In genomic region chr19:57746580-57747471, GRCh38 we compare ENCODE assay signal across 8 cellular contexts. TPM values are rescaled to one million over a fixed set of nuclear protein-coding genes. Genes with fewer than 3 reads are reported as not detected.
DNase-seq lines count a peak whose midpoint lies in the region; ATAC-seq, FAIRE-seq and TF ChIP-seq lines count a peak whose summit lies in the region.

ZNF776 (plus strand) TSS chr19:57746815; CDS start chr19:57747059, 244 bp downstream.

- H3K4me1 ChIP-seq in ascending aorta = no peaks in the 10 kb centered on the region
- H3K4me1 ChIP-seq in right cardiac atrium (ENCODE audit: control insufficient read depth, insufficient read depth, low read length) = peaks cover 9% of the 10 kb centered on the region
- peaks cover 23% of the 10 kb centered on the region for H3K4me1 ChIP-seq in psoas muscle

- TF ChIP-seq CTCF in ascending aorta (IDR thresholded peaks at IDR 0.05) (no peak), psoas muscle (IDR thresholded peaks at IDR 0.05) (no peak)

- ATAC-seq in GM18498 (IDR thresholded peaks at IDR 0.05; ENCODE audit: unreplicated experiment) (peak; percentile 97), HG02870 (IDR thresholded peaks at IDR 0.05; ENCODE audit: unreplicated experiment) (peak; percentile 99), right cardiac atrium (peak; percentile 97 to 98), psoas muscle (peak; percentile 96 to 98 (median 98))

- 2% methylated on average over 51 of the region's 51 CpGs for WGBS in right cardiac atrium
- WGBS in psoas muscle, 3 donors = 1 to 2% (median 1%) methylated on average over 51 of the region's 51 CpGs

- H3K27ac ChIP-seq in ascending aorta = peak within 1 kb of the TSS; percentile 55 to 63
- H3K27ac ChIP-seq in right cardiac atrium (ENCODE audit: low read length) = peak within 1 kb of the TSS; percentile 55
- H3K27ac ChIP-seq in psoas muscle = peak within 1 kb of the TSS; percentile 91

- peak; percentile 92 for DNase-seq in NCI-H146 (lab: John Stamatoyannopoulos, UW)
- DNase-seq in ascending aorta (ENCODE audit: low spot score in 2 of 2) = peak; percentile 43 to 89
- DNase-seq in right cardiac atrium = peak; percentile 78 to 90 (median 87)
- DNase-seq in psoas muscle = peak; percentile 76 to 86
- DNase-seq in urothelium cell line (ENCODE audit: low spot score) = peak; percentile 90

- no peak for FAIRE-seq in urothelium cell line (lab: Jason Lieb, UNC)

- H3K9me3 ChIP-seq in ascending aorta (peaks cover 46 to 66% of the 10 kb centered on the region in 2 donors), right cardiac atrium (ENCODE audit: control insufficient read depth, low read length) (peaks cover 6% of the 10 kb centered on the region), psoas muscle (peaks cover 22% of the 10 kb centered on the region)

- peak within 1 kb of the TSS; percentile 81 to 85 for H3K4me3 ChIP-seq in ascending aorta
- peak within 1 kb of the TSS; percentile 93 for H3K4me3 ChIP-seq in right cardiac atrium (ENCODE audit: low read length)
- peak within 1 kb of the TSS; percentile 100 for H3K4me3 ChIP-seq in psoas muscle

- intact Hi-C loops in T-helper 1 cell treated with Interleukin-12 subunit alpha and Interleukin-12 subunit beta and Interleukin-4 antibody, amounts not matched to agents 30 ng/mL and 1 ng/mL, for 36 hours (cut with micrococcal nuclease) = loop anchor here (1.0 to 5.0 kb wide), 27 partner anchors 20 to 704 kb away; partner anchors contain the start of genes TRAPPC2B, ZIK1, ZNF132 and ZNF134
- intact Hi-C loops in ascending aorta (cut with DNase I) = loop anchor here (5.0 to 10.0 kb wide), 3 partner anchors 65 to 408 kb away; partner anchors contain the start of genes ZNF329, ZNF551 and ZNF552
- intact Hi-C loops in right cardiac atrium (cut with DNase I) = loop anchor here in 1 of 4 donors (10.0 kb wide), 1 partner anchor 408 kb away; the partner anchor contains the start of gene ZNF329
- intact Hi-C loops in psoas muscle (cut with DNase I) = loop anchor here in 1 of 2 donors (10.0 kb wide), 1 partner anchor 408 kb away; the partner anchor contains the start of gene ZNF329

- H3K27me3 ChIP-seq in ascending aorta = no peaks in the 10 kb centered on the region
- no peaks in the 10 kb centered on the region for H3K27me3 ChIP-seq in right cardiac atrium (ENCODE audit: control insufficient read depth, insufficient read depth)
- no peaks in the 10 kb centered on the region for H3K27me3 ChIP-seq in psoas muscle (ENCODE audit: insufficient read depth in 3 of 3, low read length in 2 of 3)

- H3K36me3 ChIP-seq in ascending aorta (peaks cover 34 to 38% of the 10 kb centered on the region in 2 donors), psoas muscle (ENCODE audit: insufficient read depth in 1 of 2, low read depth in 1 of 2) (peaks cover 5 to 35% of the 10 kb centered on the region in 2 donors)

RNA-seq across cellular contexts. Expression of gene ZNF776, which starts in this region (rescaled TPM):
- total RNA-seq in T-helper 1 cell treated with Interleukin-12 subunit alpha and Interleukin-12 subunit beta and Interleukin-4 antibody, amounts not matched to agents 30 ng/mL and 1 ng/mL, for 36 hours = 15.4 and 16.4 TPM in 2 replicates
- total RNA-seq in ascending aorta (1.9 TPM), right cardiac atrium (10 to 100 TPM; 11.9 to 16.0 (median 13.7) TPM), psoas muscle (10 to 100 TPM in 1 of 4 donors, 1 to 10 TPM in 3; 7.7 to 15.5 (median 9.0) TPM)
- polyA plus RNA-seq in right cardiac atrium (8.7 TPM), psoas muscle (10 to 100 TPM in 1 of 3 donors, 1 to 10 TPM in 2; 3.6 to 12.4 (median 4.4) TPM)

Comparison
In these comparisons a context has a peak if more than half of its experiments do, and no peak if none do; other contexts are left out.
1. Peak in every context shown above with its lines: DNase-seq, ATAC-seq, H3K4me3 ChIP-seq and H3K27ac ChIP-seq.